Comparison of ENCODE assay signal across 24 cellular contexts in genomic region chr2:240235811-240236210, GRCh38.
DNase-seq lines count a peak whose midpoint lies in the region; ATAC-seq and TF ChIP-seq lines count a peak whose summit lies in the region.
"Had no signal": no experiment of that assay in that cellular context is flagged by ENCODE, and none has a peak within 500 bp of the region (broad histone marks: within the 10 kb centered on the region; RNA-seq: fewer than 3 reads in every experiment).

No MANE protein-coding gene starts in this region.

- CTCF ChIA-PET in IMR-90 (lab: Yijun Ruan, JAX): no interaction called here

- no peak overlapping the region for H2BK5ac ChIP-seq in IMR-90 (ENCODE audit: low read depth, low read length, poor library complexity, severe bottlenecking)

- H3K27me3 ChIP-seq in BLaER1 (no peaks in the 10 kb centered on the region), IMR-90 (ENCODE audit: control insufficient read depth, insufficient read depth, low read length) (peaks cover 3% of the 10 kb centered on the region; the same call in 1 of the 2 replicates)
- H3K27me3 ChIP-seq: foreskin keratinocyte had no signal

- H3K36me3 ChIP-seq in BLaER1 (no peaks in the 10 kb centered on the region), IMR-90 (ENCODE audit: control insufficient read depth, insufficient read depth, low read length) (no peaks in the 10 kb centered on the region)

- BruUV-seq in IMR-90 (replicated peaks; lab: Mats Ljungman, UMichigan): no TSS peak

- H3K9me3 ChIP-seq in BLaER1 (no peaks in the 10 kb centered on the region), IMR-90 (ENCODE audit: control insufficient read depth, insufficient read depth, low read length) (no peaks in the 10 kb centered on the region)

- H3K27ac ChIP-seq in BLaER1: peak overlapping the region; percentile 60
- no peak overlapping the region for H3K27ac ChIP-seq in IMR-90 (ENCODE audit: insufficient read depth, low read length)
- H3K27ac ChIP-seq: foreskin keratinocyte, parathyroid adenoma had no signal

- no peak overlapping the region for H2AK9ac ChIP-seq in IMR-90 (replicated peaks; ENCODE audit: low read depth, low read length, poor library complexity)

- H2BK120ac ChIP-seq in IMR-90 (ENCODE audit: low read depth, low read length): no peak overlapping the region

- WGBS in IMR-90 (ENCODE audit: extremely low coverage in 2 of 2, insufficient read length in 1 of 2), 2 experiments: 100% methylated on average over 5 of the region's 8 CpGs; no CpG with 5 or more reads in 1 of the 2 experiments

- no peak overlapping the region for H3K18ac ChIP-seq in IMR-90 (ENCODE audit: low read depth, low read length)

- peak overlapping the region; percentile 60; the same call in 1 of the 2 replicates for H2AK5ac ChIP-seq in IMR-90 (ENCODE audit: low read depth, low read length)

- no peak for TF ChIP-seq CTCF in IMR-90 (conservative IDR thresholded peaks at IDR 0.05; ENCODE audit: low read depth, low read length)
- TF ChIP-seq CTCF in glutamatergic neuron (IDR thresholded peaks at IDR 0.05; ENCODE audit: partially characterized antibody, unreplicated experiment): no peak

- ATAC-seq in IMR-90 (ENCODE audit: low read depth): no peak
- ATAC-seq: foreskin keratinocyte; HCT116; K562; naive thymus-derived CD4-positive, alpha-beta T cell; SK-N-SH treated with all-trans-retinoic acid at 6 μM for 48 hours had no signal

- H4K20me1 ChIP-seq in BLaER1 (0 out of 2 replicates have a peak, but pooled peaks cover 6% of the 10 kb centered on the region), IMR-90 (ENCODE audit: insufficient read depth, low read length) (no peaks in the 10 kb centered on the region)

- no peak overlapping the region; the same call in 1 of the 2 replicates for H3K4ac ChIP-seq in IMR-90 (ENCODE audit: low read depth, low read length)

- no peak overlapping the region for H4K91ac ChIP-seq in IMR-90 (ENCODE audit: insufficient read depth, low read depth, low read length)

- in situ Hi-C loops in IMR-90 (cut with MboI; ENCODE audit: low sequenced_read_pairs): no loop called here

- peaks cover 5% of the 10 kb centered on the region for H3K27me3 Mint-ChIP-seq in glutamatergic neuron (ENCODE audit: unreplicated experiment)

- POLR2A ChIA-PET in IMR-90 (lab: Charles Lee; ENCODE audit: unreplicated experiment): no interaction called here

- H3K27ac Mint-ChIP-seq in glutamatergic neuron (ENCODE audit: unreplicated experiment): peak overlapping the region; percentile 87
- H3K27ac Mint-ChIP-seq: activated CD4-positive, alpha-beta T cell treated with anti-CD3 and anti-CD28 coated beads, Interleukin-2, amount 10 ng/mL, durations not matched to agents 7 days and 5 days; CD4-positive, alpha-beta T cell; memory B cell; naive thymus-derived CD4-positive, alpha-beta T cell; stimulated activated effector memory CD8-positive, alpha-beta T cell treated with anti-CD3 and anti-CD28 coated beads, Interleukin-12 subunit alpha, Interleukin-12 subunit beta, amount 100 ng/mL, for 72 hours had no signal

- H3K9ac ChIP-seq in BLaER1 (peak overlapping the region; percentile 43), IMR-90 (ENCODE audit: low read depth, low read length) (no peak overlapping the region)
- H3K9ac ChIP-seq: parathyroid adenoma had no signal

- no peak for TF ChIP-seq RAD21 in IMR-90 (IDR thresholded peaks at IDR 0.05; ENCODE audit: low read length)

- H3K14ac ChIP-seq in IMR-90 (replicated peaks; ENCODE audit: low read depth, low read length): no peak overlapping the region

- H3K4me1 Mint-ChIP-seq in glutamatergic neuron (ENCODE audit: low read depth, unreplicated experiment): peaks cover 22% of the 10 kb centered on the region
- H3K4me1 Mint-ChIP-seq: activated CD4-positive, alpha-beta T cell treated with anti-CD3 and anti-CD28 coated beads, Interleukin-2, amount 10 ng/mL, durations not matched to agents 7 days and 5 days; central memory CD8-positive, alpha-beta T cell; memory B cell; stimulated activated effector memory CD8-positive, alpha-beta T cell treated with anti-CD3 and anti-CD28 coated beads, Interleukin-12 subunit alpha, Interleukin-12 subunit beta, amount 100 ng/mL, for 72 hours had no signal

- H3K79me1 ChIP-seq in IMR-90 (ENCODE audit: low read depth in 1 of 2, low read length in 2 of 2): no peaks in the 10 kb centered on the region

- no peak overlapping the region for H3K23ac ChIP-seq in IMR-90 (ENCODE audit: low read depth, low read length)

- no peak overlapping the region for H4K8ac ChIP-seq in IMR-90 (ENCODE audit: low read depth in 2 of 2, low read length in 2 of 2)

- H3K4me1 ChIP-seq in BLaER1: peaks cover 73% of the 10 kb centered on the region
- H3K4me1 ChIP-seq in IMR-90 (ENCODE audit: control insufficient read depth, insufficient read depth, low read length): peaks cover 12% of the 10 kb centered on the region
- H3K4me1 ChIP-seq: parathyroid adenoma had no signal

- H3K9me3 Mint-ChIP-seq in glutamatergic neuron (ENCODE audit: unreplicated experiment): peaks cover 13% of the 10 kb centered on the region
- H3K9me3 Mint-ChIP-seq: activated CD4-positive, alpha-beta T cell treated with anti-CD3 and anti-CD28 coated beads, Interleukin-2, amount 10 ng/mL, durations not matched to agents 7 days and 5 days; CD4-positive, alpha-beta T cell; central memory CD8-positive, alpha-beta T cell; stimulated activated effector memory CD8-positive, alpha-beta T cell treated with anti-CD3 and anti-CD28 coated beads, Interleukin-12 subunit alpha, Interleukin-12 subunit beta, amount 100 ng/mL, for 72 hours had no signal

- H3K56ac ChIP-seq in IMR-90 (ENCODE audit: extremely low read depth, insufficient read depth, low read length): no peak overlapping the region

- H3K36me3 Mint-ChIP-seq in glutamatergic neuron (ENCODE audit: unreplicated experiment): peaks cover 9% of the 10 kb centered on the region
- H3K36me3 Mint-ChIP-seq: memory B cell; naive thymus-derived CD4-positive, alpha-beta T cell; stimulated activated effector memory CD8-positive, alpha-beta T cell treated with anti-CD3 and anti-CD28 coated beads, Interleukin-12 subunit alpha, Interleukin-12 subunit beta, amount 100 ng/mL, for 72 hours had no signal

- DNase-seq in IMR-90: no peak
- DNase-seq in glutamatergic neuron: no peak
- DNase-seq in posterior vena cava (ENCODE audit: low spot score): peak; percentile 64
- no peak for DNase-seq in LoVo (ENCODE audit: low spot score)
- no peak for DNase-seq in activated CD8-positive, alpha-beta memory T cell treated with anti-CD3 and anti-CD28 coated beads, Interleukin-2, amount 50 U/mL, for 4 hours
- no peak for DNase-seq in islet precursor cell
- DNase-seq in NCI-H2081 treated with DMSO at 0.1 percent for 48 hours (lab: John Stamatoyannopoulos, UW): no peak
- DNase-seq: activated CD4-positive, alpha-beta T cell treated with anti-CD3 and anti-CD28 coated beads, Interleukin-2, amount 10 ng/mL, durations not matched to agents 7 days and 5 days; activated CD8-positive, alpha-beta memory T cell treated with anti-CD3 and anti-CD28 coated beads, Interleukin-2, amount 50 U/mL, for 48 hours; activated naive CD4-positive, alpha-beta T cell; amygdala; foreskin keratinocyte; GF-D8; hypothalamus; naive thymus-derived CD4-positive, alpha-beta T cell had no signal

- intact Hi-C loops in IMR-90 (cut with micrococcal nuclease): no loop called here
- intact Hi-C loops in posterior vena cava (cut with DNase I): no loop called here

- H2BK15ac ChIP-seq in IMR-90 (ENCODE audit: low read depth, low read length): peak overlapping the region; percentile 85; the same call in 1 of the 3 replicates

- no peak overlapping the region for H3K4me3 Mint-ChIP-seq in glutamatergic neuron (ENCODE audit: unreplicated experiment)
- H3K4me3 Mint-ChIP-seq: activated CD4-positive, alpha-beta T cell treated with anti-CD3 and anti-CD28 coated beads, Interleukin-2, amount 10 ng/mL, durations not matched to agents 7 days and 5 days; CD4-positive, alpha-beta T cell; central memory CD8-positive, alpha-beta T cell; memory B cell; naive thymus-derived CD4-positive, alpha-beta T cell; stimulated activated effector memory CD8-positive, alpha-beta T cell treated with anti-CD3 and anti-CD28 coated beads, Interleukin-12 subunit alpha, Interleukin-12 subunit beta, amount 100 ng/mL, for 72 hours had no signal

- no peak overlapping the region; the same call in 1 of the 2 replicates for H2BK20ac ChIP-seq in IMR-90 (ENCODE audit: low read depth, low read length)

- no peak overlapping the region for H4K5ac ChIP-seq in IMR-90 (ENCODE audit: low read depth, low read length)

- H2AFZ ChIP-seq in IMR-90 (replicated peaks; ENCODE audit: low read length, poor library complexity): peak overlapping the region; percentile 4

- dilution Hi-C loops in IMR-90 (cut with HindIII; ENCODE audit: low sequenced_read_pairs, unreplicated experiment): no loop called here

- H3K9me1 ChIP-seq in IMR-90 (ENCODE audit: insufficient read depth, low read length): peaks cover 8% of the 10 kb centered on the region

- TF ChIP-seq POLR2A in IMR-90 (IDR thresholded peaks at IDR 0.05; ENCODE audit: low read depth, low read length): no peak

- peak overlapping the region; percentile 77 for H3K4me2 ChIP-seq in BLaER1
- H3K4me2 ChIP-seq in IMR-90 (ENCODE audit: low read depth, low read length): no peak overlapping the region

- no peak overlapping the region for H3K4me3 ChIP-seq in BLaER1
- no peak overlapping the region for H3K4me3 ChIP-seq in IMR-90 (ENCODE audit: insufficient read depth, low read depth, low read length)
- H3K4me3 ChIP-seq: K562 had no signal

TF ChIP-seq in IMR-90, 13 proteins besides CTCF, POLR2A, EP300 and RAD21 (continues in another document):
- TF ChIP-seq RCOR1 (IDR thresholded peaks at IDR 0.05; ENCODE audit: insufficient replicate concordance, low read length): no peak
- no peak for TF ChIP-seq CHD1 (IDR thresholded peaks at IDR 0.05; ENCODE audit: low read depth, low read length)
- no peak for TF ChIP-seq CEBPB (IDR thresholded peaks at IDR 0.05; ENCODE audit: low read depth, low read length)
- no peak for TF ChIP-seq MAZ (IDR thresholded peaks at IDR 0.05; ENCODE audit: borderline replicate concordance, low read depth, low read length)
- no peak for TF ChIP-seq BHLHE40 (IDR thresholded peaks at IDR 0.05; ENCODE audit: low read depth, low read length)
- no peak for TF ChIP-seq MAFK (IDR thresholded peaks at IDR 0.05; ENCODE audit: low read depth, low read length)
- TF ChIP-seq, protein P1, sequence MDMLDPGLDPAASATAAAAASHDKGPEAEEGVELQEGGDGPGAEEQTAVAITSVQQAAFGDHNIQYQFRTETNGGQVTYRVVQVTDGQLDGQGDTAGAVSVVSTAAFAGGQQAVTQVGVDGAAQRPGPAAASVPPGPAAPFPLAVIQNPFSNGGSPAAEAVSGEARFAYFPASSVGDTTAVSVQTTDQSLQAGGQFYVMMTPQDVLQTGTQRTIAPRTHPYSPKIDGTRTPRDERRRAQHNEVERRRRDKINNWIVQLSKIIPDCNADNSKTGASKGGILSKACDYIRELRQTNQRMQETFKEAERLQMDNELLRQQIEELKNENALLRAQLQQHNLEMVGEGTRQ (IDR thresholded peaks at IDR 0.05; ENCODE audit: low read depth, low read length): no peak
